8 cellular contexts compared by ENCODE assay signal in the genomic region with DNA sequence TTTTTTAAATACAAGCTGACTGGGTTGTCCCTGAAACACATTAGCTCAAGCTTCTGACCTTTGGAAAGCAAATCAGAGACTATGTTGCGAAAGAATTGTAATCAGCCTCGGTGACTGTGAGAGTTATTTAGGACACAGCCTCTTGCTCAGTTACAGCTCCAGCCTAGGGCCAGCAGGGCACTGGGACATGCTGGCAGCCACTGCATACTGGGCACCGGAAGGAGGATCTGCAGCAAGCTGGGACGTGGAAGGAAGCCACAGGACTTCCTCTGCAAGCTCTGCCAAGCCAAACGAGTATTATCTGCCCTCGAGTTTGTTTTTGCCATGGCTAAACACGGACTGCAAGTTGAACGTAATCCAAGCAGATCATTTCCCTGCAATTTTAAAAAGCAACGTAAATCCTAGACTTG. TPM values are rescaled to one million over a fixed set of nuclear protein-coding genes. Genes with fewer than 3 reads are reported as not detected.
DNase-seq lines count a peak whose midpoint lies in the region; ATAC-seq, FAIRE-seq and TF ChIP-seq lines count a peak whose summit lies in the region.

No MANE protein-coding gene starts in this region.

- peaks cover 0 to 2% (median 0%) of the 10 kb centered on the region in 3 donors for H3K27me3 Mint-ChIP-seq in CD14-positive monocyte (ENCODE audit: low read depth in 3 of 3)
- H3K27me3 Mint-ChIP-seq in T-helper 2 cell treated with Interferon-gamma antibody and Interleukin-4, amounts not matched to agents 5 μg/mL and 100 μg/mL, for 36 hours (ENCODE audit: low read depth) = no peaks in the 10 kb centered on the region

- intact Hi-C loops in CD14-positive monocyte (cut with micrococcal nuclease) = no loop called here

- peak; percentile 6 for TF ChIP-seq CTCF in CD14-positive monocyte (IDR thresholded peaks at IDR 0.05)

- peaks cover 0 to 2% of the 10 kb centered on the region in 2 donors for H3K36me3 Mint-ChIP-seq in CD14-positive monocyte
- H3K36me3 Mint-ChIP-seq in T-helper 2 cell treated with Interferon-gamma antibody and Interleukin-4, amounts not matched to agents 5 μg/mL and 100 μg/mL, for 36 hours (ENCODE audit: low read depth) = peaks cover 2% of the 10 kb centered on the region

- no peak overlapping the region for H3K9ac ChIP-seq in muscle layer of colon (ENCODE audit: low read length)

- H3K27me3 ChIP-seq in muscle layer of colon (ENCODE audit: control insufficient read depth in 1 of 2, insufficient read depth in 2 of 2, low read length in 2 of 2) = no peaks in the 10 kb centered on the region

- peaks cover 0 to 2% (median 0%) of the 10 kb centered on the region in 7 donors for H3K9me3 Mint-ChIP-seq in CD14-positive monocyte
- H3K9me3 Mint-ChIP-seq in T-helper 2 cell treated with Interferon-gamma antibody and Interleukin-4, amounts not matched to agents 5 μg/mL and 100 μg/mL, for 36 hours = no peaks in the 10 kb centered on the region

- H3K4me1 ChIP-seq in muscle layer of colon (ENCODE audit: insufficient read depth, low read length) = peaks cover 30% of the 10 kb centered on the region

- peak overlapping the region; percentile 98 to 100 (median 99) for H3K27ac Mint-ChIP-seq in CD14-positive monocyte
- peak overlapping the region; percentile 84 for H3K27ac Mint-ChIP-seq in T-helper 2 cell treated with Interferon-gamma antibody and Interleukin-4, amounts not matched to agents 5 μg/mL and 100 μg/mL, for 36 hours

- DNase-seq in CD14-positive monocyte (ENCODE audit: low spot score) (peak; percentile 88), HTR-8/SVneo (ENCODE audit: insufficient read length, low spot score) (peak; percentile 78), epidermal melanocyte (ENCODE audit: insufficient read length, low spot score) (peak; percentile 84), NCI-H345 (lab: John Stamatoyannopoulos, UW) (no peak)
- DNase-seq in T-helper 2 cell treated with Interferon-gamma antibody and Interleukin-4, amounts not matched to agents 5 μg/mL and 100 μg/mL, for 36 hours (ENCODE audit: low spot score) = no peak

- no peaks in the 10 kb centered on the region for H3K36me3 ChIP-seq in muscle layer of colon (ENCODE audit: insufficient read depth, low read length)

- H3K4me3 ChIP-seq in muscle layer of colon (ENCODE audit: low read depth in 1 of 2, low read length in 2 of 2) = no peak overlapping the region

- H3K4me3 Mint-ChIP-seq in CD14-positive monocyte = peak overlapping the region; percentile 58 to 68
- H3K4me3 Mint-ChIP-seq in T-helper 2 cell treated with Interferon-gamma antibody and Interleukin-4, amounts not matched to agents 5 μg/mL and 100 μg/mL, for 36 hours = peak overlapping the region; percentile 74

- H3K27ac ChIP-seq in muscle layer of colon (ENCODE audit: low read depth, low read length) = peak overlapping the region; percentile 75

- FAIRE-seq in HTR-8/SVneo (lab: Jason Lieb, UNC) = peak; percentile 33

- no peaks in the 10 kb centered on the region for H3K9me3 ChIP-seq in muscle layer of colon (ENCODE audit: low read length)

- no peak for ATAC-seq in HG03139 (IDR thresholded peaks at IDR 0.05; ENCODE audit: unreplicated experiment)
- ATAC-seq in HG03135 (IDR thresholded peaks at IDR 0.05; ENCODE audit: unreplicated experiment) = no peak

- H3K4me1 Mint-ChIP-seq in CD14-positive monocyte = peaks cover 57% of the 10 kb centered on the region
- H3K4me1 Mint-ChIP-seq in T-helper 2 cell treated with Interferon-gamma antibody and Interleukin-4, amounts not matched to agents 5 μg/mL and 100 μg/mL, for 36 hours (ENCODE audit: low read depth) = peaks cover 44% of the 10 kb centered on the region

RNA-seq across cellular contexts. Expression of a gene that starts 24.4 kb away (rescaled TPM):
- 10 to 100 TPM; 59.9 to 94.5 TPM for polyA plus RNA-seq in CD14-positive monocyte

RNA-seq across cellular contexts. Expression of a gene that starts 41.3 kb away (rescaled TPM):
- 100 to 1,000 TPM; 845 to 946 TPM for polyA plus RNA-seq in CD14-positive monocyte

RNA-seq across cellular contexts. Expression of a gene that starts 53.7 kb away (rescaled TPM):
- polyA plus RNA-seq in CD14-positive monocyte = 10 to 100 TPM; 18.0 to 23.0 TPM

Comparison
In these comparisons a context has a peak if more than half of its experiments do, and no peak if none do; other contexts are left out.
1. DNase-seq: peak in CD14-positive monocyte (single experiment), HTR-8/SVneo (single experiment) and epidermal melanocyte (single experiment); none in T-helper 2 cell treated with Interferon-gamma antibody and Interleukin-4, amounts not matched to agents 5 μg/mL and 100 μg/mL, for 36 hours (single experiment) and NCI-H345 (single experiment).